In the genomic region with DNA sequence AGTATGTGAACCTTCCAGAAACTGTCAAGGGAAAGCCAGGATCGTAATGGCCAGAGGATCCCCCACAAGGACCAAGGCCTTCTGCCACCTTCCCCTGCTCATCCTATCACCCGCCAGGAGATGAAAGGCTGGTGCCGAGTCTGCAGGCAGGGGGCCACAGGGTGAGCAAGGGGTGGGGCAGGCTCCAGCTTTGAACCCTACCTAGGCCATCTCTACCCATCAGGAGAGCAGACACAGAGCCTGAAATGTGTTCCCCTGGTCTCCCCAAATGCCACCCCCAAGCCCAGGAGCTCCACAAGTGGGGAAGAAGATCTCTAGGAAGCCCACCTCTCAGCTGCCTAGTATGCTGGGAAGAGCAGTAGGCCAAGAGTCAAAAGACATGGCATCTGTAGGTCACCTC, we compare ENCODE assay signal across 29 cellular contexts.
"Had no signal": no experiment of that assay in that cellular context is flagged by ENCODE, and none has a peak within 500 bp of the region (broad histone marks: within the 10 kb centered on the region; RNA-seq: fewer than 3 reads in every experiment).

No MANE protein-coding gene starts in this region.

- DNase-seq: colonic mucosa; cortex of kidney; dermis blood vessel endothelial cell; dorsolateral prefrontal cortex; effector CD4-positive, alpha-beta T cell; effector CD8-positive, alpha-beta T cell; effector memory CD4-positive, alpha-beta T cell; effector memory CD8-positive, alpha-beta T cell; endodermal cell; erythroblast; esophagus squamous epithelium; foreskin fibroblast; foreskin keratinocyte; foreskin melanocyte; gastrocnemius medialis; glutamatergic neuron; head of caudate nucleus; heart left ventricle; heart right ventricle had no signal

- H3K27me3 ChIP-seq: colonic mucosa, foreskin keratinocyte, gastrocnemius medialis, heart left ventricle had no signal

- H3K4me1 Mint-ChIP-seq: endodermal cell had no signal

- H3K4me3 Mint-ChIP-seq: dendritic cell treated with granulocyte-macrophage colony-stimulating factor and Interleukin-4, amounts not matched to agents 40 ng/mL and 50 ng/mL, for 4 days; effector memory CD8-positive, alpha-beta T cell; endodermal cell had no signal

- H3K36me3 ChIP-seq: colonic mucosa, esophagus muscularis mucosa, esophagus squamous epithelium, gastrocnemius medialis, gastroesophageal sphincter, heart left ventricle, heart right ventricle had no signal

- H3K9me3 Mint-ChIP-seq: dendritic cell treated with granulocyte-macrophage colony-stimulating factor and Interleukin-4, amounts not matched to agents 40 ng/mL and 50 ng/mL, for 4 days; effector memory CD8-positive, alpha-beta T cell; endodermal cell had no signal

- H3K4me3 ChIP-seq: colonic mucosa, coronary artery, dorsolateral prefrontal cortex, esophagus muscularis mucosa, esophagus squamous epithelium, gastrocnemius medialis, gastroesophageal sphincter, heart left ventricle, heart right ventricle had no signal

- H3K27ac Mint-ChIP-seq: dendritic cell treated with granulocyte-macrophage colony-stimulating factor and Interleukin-4, amounts not matched to agents 40 ng/mL and 50 ng/mL, for 4 days; effector memory CD8-positive, alpha-beta T cell; endodermal cell had no signal

- H3K4me1 ChIP-seq: colonic mucosa, esophagus muscularis mucosa, esophagus squamous epithelium, foreskin keratinocyte, gastrocnemius medialis, gastroesophageal sphincter, heart left ventricle, heart right ventricle had no signal

- H3K27ac ChIP-seq: colonic mucosa, coronary artery, dorsolateral prefrontal cortex, epithelial cell of prostate, esophagus muscularis mucosa, esophagus squamous epithelium, foreskin keratinocyte, gastrocnemius medialis, gastroesophageal sphincter, heart left ventricle, heart right ventricle had no signal

- H3K9me3 ChIP-seq: colonic mucosa, esophagus muscularis mucosa, esophagus squamous epithelium, gastrocnemius medialis, gastroesophageal sphincter, heart right ventricle had no signal

- ATAC-seq: effector memory CD8-positive, alpha-beta T cell; esophagus mucosa; foreskin keratinocyte; gastrocnemius medialis; gastroesophageal sphincter; heart left ventricle; heart right ventricle had no signal

- FAIRE-seq: colon, endometrium, endothelial cell of umbilical vein, frontal cortex had no signal
